Comparison of ENCODE assay signal across 8 cellular contexts in the genomic region with DNA sequence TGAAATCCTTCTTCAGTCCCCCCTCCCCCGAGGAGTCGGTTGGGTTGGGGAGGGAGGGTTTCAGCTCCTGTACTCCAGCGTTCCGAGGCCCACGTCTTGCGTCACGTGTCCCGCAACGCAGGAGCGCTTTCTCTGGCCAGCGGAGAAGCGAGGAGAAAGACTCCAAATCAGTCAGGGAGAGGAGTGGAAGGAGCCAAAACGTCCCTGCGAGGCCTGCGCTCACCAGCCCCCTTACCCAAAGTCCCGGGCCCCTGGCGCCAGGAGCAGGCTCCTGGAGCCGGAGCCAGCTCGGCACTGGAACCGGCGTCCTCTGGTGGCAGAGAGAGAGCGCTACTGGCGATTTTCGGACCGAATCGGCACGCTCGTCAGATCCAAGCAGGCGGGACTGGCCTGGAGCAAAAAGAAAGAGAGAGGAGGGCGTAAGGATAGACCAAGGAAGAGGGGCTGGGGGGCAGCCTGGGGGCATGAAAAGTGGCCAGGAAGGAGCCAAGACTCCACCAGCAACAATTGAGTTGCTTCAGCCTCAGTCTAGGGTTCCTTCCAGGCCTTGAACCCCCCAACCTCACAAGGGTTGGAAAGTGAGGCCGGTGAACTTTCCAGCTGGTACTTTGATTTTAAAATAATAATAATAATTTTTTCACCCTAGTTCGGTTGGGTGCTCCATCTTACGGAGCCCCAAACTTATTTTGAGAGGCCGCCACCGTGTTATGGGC. TPM values are rescaled to one million over a fixed set of nuclear protein-coding genes. Genes with fewer than 3 reads are reported as not detected.
DNase-seq lines count a peak whose midpoint lies in the region; ATAC-seq and TF ChIP-seq lines count a peak whose summit lies in the region.

Gene GNAS, plus strand, starts transcription at position 158 of the 713 bp plus-strand sequence.

- intact Hi-C loops in activated T-helper 1 cell treated with anti-CD3 and anti-CD28 coated beads, Interleukin-12 subunit alpha, Interleukin-12 subunit beta, Interleukin-2, Interleukin-4 antibody, amounts not matched to agents 30 ng/mL and 10 ng/mL and 1 ng/mL, durations not matched to agents 14 hours and 24 hours and 36 hours (cut with micrococcal nuclease), result loop anchor here (1.0 kb wide), 1 partner anchor 202 kb away; no protein-coding TSS in a partner anchor
- intact Hi-C loops in natural killer cell (cut with micrococcal nuclease), result loop anchor here (5.0 kb wide), 1 partner anchor 200 kb away; the partner anchor contains the start of gene STX16
- intact Hi-C loops in testis (cut with DNase I; ENCODE audit: low total_unique reads), result no loop called here

- H3K36me3 ChIP-seq in DND-41 (ENCODE audit: insufficient read depth, low read length) (no peaks in the 10 kb centered on the region), testis (ENCODE audit: low read depth, missing control alignments) (no peaks in the 10 kb centered on the region)

- no peak within 1 kb of the TSS for H3K27ac Mint-ChIP-seq in activated T-helper 1 cell treated with anti-CD3 and anti-CD28 coated beads, Interleukin-12 subunit alpha, Interleukin-12 subunit beta, Interleukin-2, Interleukin-4 antibody, amounts not matched to agents 30 ng/mL and 10 ng/mL and 1 ng/mL, durations not matched to agents 14 hours and 24 hours and 36 hours
- H3K27ac Mint-ChIP-seq in natural killer cell, result no peak within 1 kb of the TSS

- DNase-seq in DND-41 (no peak), NCI-H1930 (lab: John Stamatoyannopoulos, UW) (peak; percentile 55 to 70), fibroblast of the aortic adventitia (ENCODE audit: low read depth) (peak; percentile 64), natural killer cell (no peak), testis (peak; percentile 60), 8988T (no peak), NCI-H446 treated with DMSO at 0.1 percent for 48 hours (lab: John Stamatoyannopoulos, UW) (no peak)
- DNase-seq in activated T-helper 1 cell treated with anti-CD3 and anti-CD28 coated beads, Interleukin-12 subunit alpha, Interleukin-12 subunit beta, Interleukin-2, Interleukin-4 antibody, amounts not matched to agents 30 ng/mL and 10 ng/mL and 1 ng/mL, durations not matched to agents 14 hours and 24 hours and 36 hours (ENCODE audit: low spot score), result peak; percentile 39

- no peak within 1 kb of the TSS for H3K4me2 ChIP-seq in DND-41 (ENCODE audit: insufficient read depth, low read length)

- peaks cover 15% of the 10 kb centered on the region for H3K9me3 ChIP-seq in DND-41 (ENCODE audit: insufficient read depth, low read length, severe bottlenecking)
- H3K9me3 ChIP-seq in testis, result no peaks in the 10 kb centered on the region

- H3K9me3 Mint-ChIP-seq in activated T-helper 1 cell treated with anti-CD3 and anti-CD28 coated beads, Interleukin-12 subunit alpha, Interleukin-12 subunit beta, Interleukin-2, Interleukin-4 antibody, amounts not matched to agents 30 ng/mL and 10 ng/mL and 1 ng/mL, durations not matched to agents 14 hours and 24 hours and 36 hours, result no peaks in the 10 kb centered on the region
- no peaks in the 10 kb centered on the region for H3K9me3 Mint-ChIP-seq in natural killer cell

- peak within 1 kb of the TSS; percentile 87 for H3K4me3 Mint-ChIP-seq in activated T-helper 1 cell treated with anti-CD3 and anti-CD28 coated beads, Interleukin-12 subunit alpha, Interleukin-12 subunit beta, Interleukin-2, Interleukin-4 antibody, amounts not matched to agents 30 ng/mL and 10 ng/mL and 1 ng/mL, durations not matched to agents 14 hours and 24 hours and 36 hours
- peak within 1 kb of the TSS; percentile 91 for H3K4me3 Mint-ChIP-seq in natural killer cell

- ATAC-seq in DND-41 (ENCODE audit: insufficient read depth, low read depth) (no peak), natural killer cell (peak in 2 of 3 donors; percentile 24 to 34)

- H3K4me3 ChIP-seq in DND-41 (ENCODE audit: low read depth in 1 of 2, low read length in 2 of 2) (no peak within 1 kb of the TSS), fibroblast of the aortic adventitia (ENCODE audit: low read depth, low read length) (peak within 1 kb of the TSS; percentile 77), testis (peak within 1 kb of the TSS in 1 of 2 donors; percentile 62)

- H3K9ac ChIP-seq in DND-41 (ENCODE audit: low read depth, low read length), result no peak within 1 kb of the TSS

- no peak for TF ChIP-seq POLR2A in testis (IDR thresholded peaks at IDR 0.05)

- H3K4me1 ChIP-seq in DND-41 (ENCODE audit: insufficient read depth, low read length), result no peaks in the 10 kb centered on the region
- peaks cover 4% of the 10 kb centered on the region for H3K4me1 ChIP-seq in testis

- H3K27me3 Mint-ChIP-seq in activated T-helper 1 cell treated with anti-CD3 and anti-CD28 coated beads, Interleukin-12 subunit alpha, Interleukin-12 subunit beta, Interleukin-2, Interleukin-4 antibody, amounts not matched to agents 30 ng/mL and 10 ng/mL and 1 ng/mL, durations not matched to agents 14 hours and 24 hours and 36 hours (ENCODE audit: insufficient read depth), result peaks cover 58% of the 10 kb centered on the region
- peaks cover 51 to 72% of the 10 kb centered on the region in 2 donors for H3K27me3 Mint-ChIP-seq in natural killer cell (ENCODE audit: low read depth in 2 of 2)

- H4K20me1 ChIP-seq in DND-41 (ENCODE audit: insufficient read depth, low read length), result no peaks in the 10 kb centered on the region

- 29 to 38% methylated on average over 28 to 35 of the region's 35 CpGs for WGBS in testis, 2 donors

- H3K4me1 Mint-ChIP-seq in activated T-helper 1 cell treated with anti-CD3 and anti-CD28 coated beads, Interleukin-12 subunit alpha, Interleukin-12 subunit beta, Interleukin-2, Interleukin-4 antibody, amounts not matched to agents 30 ng/mL and 10 ng/mL and 1 ng/mL, durations not matched to agents 14 hours and 24 hours and 36 hours (ENCODE audit: low read depth), result peaks cover 29% of the 10 kb centered on the region
- H3K4me1 Mint-ChIP-seq in natural killer cell, result peaks cover 0 to 25% of the 10 kb centered on the region in 2 donors

- TF ChIP-seq CTCF in DND-41 (IDR thresholded peaks at IDR 0.05; ENCODE audit: borderline replicate concordance, extremely low read depth, low read length, poor library complexity, severe bottlenecking), result peak; percentile 9
- TF ChIP-seq CTCF in fibroblast of the aortic adventitia (IDR thresholded peaks at IDR 0.05; ENCODE audit: insufficient read depth, low read length), result peak; percentile 83
- peak; percentile 19 for TF ChIP-seq CTCF in natural killer cell (IDR thresholded peaks at IDR 0.05)
- peak; percentile 25 to 32 (median 29) for TF ChIP-seq CTCF in testis (IDR thresholded peaks at IDR 0.05)

- H2AFZ ChIP-seq in DND-41 (ENCODE audit: low read depth, low read length), result no peak within 1 kb of the TSS

- no peak within 1 kb of the TSS for H3K27ac ChIP-seq in DND-41 (ENCODE audit: low read length)
- H3K27ac ChIP-seq in testis, result no peak within 1 kb of the TSS

- H3K79me2 ChIP-seq in DND-41 (ENCODE audit: insufficient read depth, low read length), result no peaks in the 10 kb centered on the region

- H3K27me3 ChIP-seq in DND-41 (ENCODE audit: insufficient read depth, low read length, poor library complexity) (peaks cover 8% of the 10 kb centered on the region), testis (no peaks in the 10 kb centered on the region)

- no peaks in the 10 kb centered on the region for H3K36me3 Mint-ChIP-seq in activated T-helper 1 cell treated with anti-CD3 and anti-CD28 coated beads, Interleukin-12 subunit alpha, Interleukin-12 subunit beta, Interleukin-2, Interleukin-4 antibody, amounts not matched to agents 30 ng/mL and 10 ng/mL and 1 ng/mL, durations not matched to agents 14 hours and 24 hours and 36 hours (ENCODE audit: low read depth)
- H3K36me3 Mint-ChIP-seq in natural killer cell, result no peaks in the 10 kb centered on the region

RNA-seq across cellular contexts. Expression of gene GNAS, which starts in this region (rescaled TPM):
- total RNA-seq in activated T-helper 1 cell treated with anti-CD3 and anti-CD28 coated beads, Interleukin-12 subunit alpha, Interleukin-12 subunit beta, Interleukin-2, Interleukin-4 antibody, amounts not matched to agents 30 ng/mL and 10 ng/mL and 1 ng/mL, durations not matched to agents 14 hours and 24 hours and 36 hours, result 498 and 505 TPM in 2 replicates
- total RNA-seq in fibroblast of the aortic adventitia (ENCODE audit: low replicate concordance) (417 and 474 TPM in 2 replicates), natural killer cell (100 to 1,000 TPM; 530 to 823 (median 582) TPM), testis (100 to 1,000 TPM; 880 to 885 TPM)
- 716 TPM for polyA plus RNA-seq in testis (ENCODE audit: insufficient read depth, low read depth, low replicate concordance)

Comparison
In these comparisons a context has a peak if more than half of its experiments do, and no peak if none do; other contexts are left out.
1. DNase-seq: peak in NCI-H1930 (2 of 2), activated T-helper 1 cell treated with anti-CD3 and anti-CD28 coated beads, Interleukin-12 subunit alpha, Interleukin-12 subunit beta, Interleukin-2, Interleukin-4 antibody, amounts not matched to agents 30 ng/mL and 10 ng/mL and 1 ng/mL, durations not matched to agents 14 hours and 24 hours and 36 hours (single experiment), fibroblast of the aortic adventitia (single experiment) and testis (single experiment); none in DND-41 (single experiment), natural killer cell (single experiment), 8988T (single experiment) and NCI-H446 treated with DMSO at 0.1 percent for 48 hours (single experiment).
2. CTCF ChIP-seq: peak in every context shown above with its lines; median percentile 83 in fibroblast of the aortic adventitia; 29 in testis; 19 in natural killer cell; 9 in DND-41.